In the genomic region with DNA sequence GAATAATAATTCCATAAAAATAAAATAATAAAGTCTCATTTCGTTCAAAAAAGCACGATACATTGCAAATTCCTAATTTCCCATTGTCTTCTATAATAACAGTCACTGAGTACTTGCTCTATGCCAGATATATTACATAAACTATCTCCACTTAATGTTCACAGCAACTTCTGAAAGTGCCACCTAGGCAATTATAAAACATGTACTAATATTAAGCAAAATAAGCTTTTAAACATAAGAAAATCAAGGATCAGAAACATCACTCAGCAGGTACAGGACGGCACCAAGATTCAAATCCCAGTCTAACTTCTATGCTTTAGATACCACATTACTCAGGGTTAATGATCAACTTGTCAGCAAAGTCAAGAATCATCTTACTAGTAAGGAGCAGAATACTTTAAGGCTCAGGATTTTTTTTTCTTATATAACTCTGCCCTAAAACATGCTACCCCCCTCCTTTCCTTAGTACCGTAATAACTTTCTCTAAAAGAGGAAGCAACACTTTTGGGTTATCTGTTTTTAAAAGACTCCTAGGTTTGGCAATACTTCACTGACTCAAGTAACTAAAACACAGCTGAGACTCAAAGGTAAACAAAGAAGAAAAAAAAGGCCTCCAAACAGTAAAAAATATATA, we compare ENCODE assay signal across 9 cellular contexts. TPM values are rescaled to one million over a fixed set of nuclear protein-coding genes. Genes with fewer than 3 reads are reported as not detected.
DNase-seq lines count a peak whose midpoint lies in the region; ATAC-seq and FAIRE-seq lines count a peak whose summit lies in the region.
"Had no signal": no experiment of that assay in that cellular context is flagged by ENCODE, and none has a peak within 500 bp of the region (broad histone marks: within the 10 kb centered on the region; RNA-seq: fewer than 3 reads in every experiment).

No MANE protein-coding gene starts in this region.

- H3K4me3 Mint-ChIP-seq in stimulated activated memory B cell treated with anti-CD40 and anti-IgM and Interleukin-4, amounts not matched to agents 10 μg/mL and 1 μg/mL and 100 μg/mL, for 72 hours, result peak overlapping the region; percentile 47
- no peak overlapping the region for H3K4me3 Mint-ChIP-seq in activated T-helper 17 cell treated with anti-CD3 and anti-CD28 coated beads, Interleukin-2, amount 50 U/mL, for 72 hours

- peak; percentile 22 for DNase-seq in GM19239 (ENCODE audit: insufficient read length, low spot score)
- peak; percentile 52 for DNase-seq in SKM-1 (lab: John Stamatoyannopoulos, UW; ENCODE audit: unreplicated experiment)
- no peak for DNase-seq in stimulated activated CD4-positive, alpha-beta T cell treated with anti-CD3 and anti-CD28 coated beads, Interleukin-4, amount 100 ng/mL, for 24 hours
- DNase-seq in cerebellar nuclear complex (lab: John Stamatoyannopoulos, UW), result no peak
- DNase-seq: heart left ventricle had no signal

- H3K27ac Mint-ChIP-seq in stimulated activated memory B cell treated with anti-CD40 and anti-IgM and Interleukin-4, amounts not matched to agents 10 μg/mL and 1 μg/mL and 100 μg/mL, for 72 hours, result peak overlapping the region; percentile 77
- H3K27ac Mint-ChIP-seq in activated T-helper 17 cell treated with anti-CD3 and anti-CD28 coated beads, Interleukin-2, amount 50 U/mL, for 72 hours, result no peak overlapping the region

- H3K9me3 Mint-ChIP-seq in stimulated activated memory B cell treated with anti-CD40 and anti-IgM and Interleukin-4, amounts not matched to agents 10 μg/mL and 1 μg/mL and 100 μg/mL, for 72 hours, result peaks cover 7% of the 10 kb centered on the region
- H3K9me3 Mint-ChIP-seq in activated T-helper 17 cell treated with anti-CD3 and anti-CD28 coated beads, Interleukin-2, amount 50 U/mL, for 72 hours, result peaks cover 4% of the 10 kb centered on the region

- peaks cover 79% of the 10 kb centered on the region for H3K4me1 Mint-ChIP-seq in stimulated activated memory B cell treated with anti-CD40 and anti-IgM and Interleukin-4, amounts not matched to agents 10 μg/mL and 1 μg/mL and 100 μg/mL, for 72 hours
- no peaks in the 10 kb centered on the region for H3K4me1 Mint-ChIP-seq in activated T-helper 17 cell treated with anti-CD3 and anti-CD28 coated beads, Interleukin-2, amount 50 U/mL, for 72 hours

- ATAC-seq in HG03066 (IDR thresholded peaks at IDR 0.05; ENCODE audit: low read depth, unreplicated experiment) (peak; percentile 88), esophagus mucosa (no peak)
- peak; percentile 91 for ATAC-seq in stimulated activated memory B cell treated with anti-CD40 and anti-IgM and Interleukin-4, amounts not matched to agents 10 μg/mL and 1 μg/mL and 100 μg/mL, for 72 hours
- no peak for ATAC-seq in activated T-helper 17 cell treated with anti-CD3 and anti-CD28 coated beads, Interleukin-2, amount 50 U/mL, for 72 hours (replicated peaks)
- ATAC-seq: heart left ventricle had no signal

- FAIRE-seq in GM19239 (lab: Jason Lieb, UNC), result peak; percentile 94

- H3K36me3 Mint-ChIP-seq in stimulated activated memory B cell treated with anti-CD40 and anti-IgM and Interleukin-4, amounts not matched to agents 10 μg/mL and 1 μg/mL and 100 μg/mL, for 72 hours, result peaks cover 14% of the 10 kb centered on the region
- H3K36me3 Mint-ChIP-seq in activated T-helper 17 cell treated with anti-CD3 and anti-CD28 coated beads, Interleukin-2, amount 50 U/mL, for 72 hours (ENCODE audit: low read depth), result no peaks in the 10 kb centered on the region

- H3K27me3 Mint-ChIP-seq in stimulated activated memory B cell treated with anti-CD40 and anti-IgM and Interleukin-4, amounts not matched to agents 10 μg/mL and 1 μg/mL and 100 μg/mL, for 72 hours, result no peaks in the 10 kb centered on the region
- peaks cover 12% of the 10 kb centered on the region for H3K27me3 Mint-ChIP-seq in activated T-helper 17 cell treated with anti-CD3 and anti-CD28 coated beads, Interleukin-2, amount 50 U/mL, for 72 hours

RNA-seq across cellular contexts. Expression of gene USP6NL, which starts 51.3 kb away (rescaled TPM):
- 1 to 10 TPM in 1 of 2 donors, under 1 TPM in 1; 0.74 to 1.7 TPM for total RNA-seq in activated T-helper 17 cell treated with anti-CD3 and anti-CD28 coated beads, Interleukin-2, amount 50 U/mL, for 72 hours
- 33.3 TPM for total RNA-seq in esophagus mucosa

Comparison
In these comparisons a context has a peak if more than half of its experiments do, and no peak if none do; other contexts are left out.
1. DNase-seq: peak in GM19239 (single experiment) and SKM-1 (single experiment); none in stimulated activated CD4-positive, alpha-beta T cell treated with anti-CD3 and anti-CD28 coated beads, Interleukin-4, amount 100 ng/mL, for 24 hours (single experiment) and cerebellar nuclear complex (0 of 2).
2. ATAC-seq: peak in HG03066 (single experiment) and stimulated activated memory B cell treated with anti-CD40 and anti-IgM and Interleukin-4, amounts not matched to agents 10 μg/mL and 1 μg/mL and 100 μg/mL, for 72 hours (single experiment); none in activated T-helper 17 cell treated with anti-CD3 and anti-CD28 coated beads, Interleukin-2, amount 50 U/mL, for 72 hours (single experiment) and esophagus mucosa (single experiment).
3. RNA of gene USP6NL, which starts 51.3 kb away (total RNA-seq): 33.3 TPM in esophagus mucosa (single experiment); 0.74 to 1.7 TPM in activated T-helper 17 cell treated with anti-CD3 and anti-CD28 coated beads, Interleukin-2, amount 50 U/mL, for 72 hours; every median in the first group is over 10 times any median in the second.